In genomic region chr9:15137089-15137488, GRCh38 we compare ENCODE assay signal across 21 cellular contexts.
DNase-seq lines count a peak whose midpoint lies in the region; ATAC-seq, FAIRE-seq and TF ChIP-seq lines count a peak whose summit lies in the region.
"Had no signal": no experiment of that assay in that cellular context is flagged by ENCODE, and none has a peak within 500 bp of the region (broad histone marks: within the 10 kb centered on the region; RNA-seq: fewer than 3 reads in every experiment).

No MANE protein-coding gene starts in this region.

- no peak overlapping the region; the same call in 2 of the 3 replicates for H3K4me3 Mint-ChIP-seq in GM23338
- no peak overlapping the region for H3K4me3 Mint-ChIP-seq in activated CD8-positive, alpha-beta T cell treated with anti-CD3 and anti-CD28 coated beads, Interleukin-2, amount 10 ng/mL, durations not matched to agents 7 days and 5 days

- H3K27me3 ChIP-seq in GM23338 (ENCODE audit: insufficient read depth) (no peaks in the 10 kb centered on the region), Loucy (ENCODE audit: insufficient read depth, low read length, poor library complexity, severe bottlenecking) (no peaks in the 10 kb centered on the region), K562 (ENCODE audit: control insufficient read depth in 2 of 2, insufficient read depth in 2 of 2, low read length in 2 of 2) (no peaks in the 10 kb centered on the region), mesenchymal stem cell (ENCODE audit: control insufficient read depth in 1 of 2, insufficient read depth in 1 of 2, low read length in 2 of 2) (peaks cover 0 to 5% of the 10 kb centered on the region in 2 experiments)
- H3K27me3 ChIP-seq: BLaER1 treated with 17β-estradiol and CSF1 and Interleukin-3, amounts not matched to agents 10 nM and 100 nM; Peyer's patch had no signal

- intact Hi-C loops in K562 (cut with micrococcal nuclease): loop anchor here (10.0 kb wide), 2 partner anchors 292 to 672 kb away; no protein-coding TSS in a partner anchor

- H3K79me2 ChIP-seq in GM23338 (replicated peaks; ENCODE audit: insufficient read depth) (no peaks in the 10 kb centered on the region), Loucy (ENCODE audit: insufficient read depth, low read length) (no peaks in the 10 kb centered on the region), K562 (ENCODE audit: control insufficient read depth, insufficient read depth, low read length) (no peaks in the 10 kb centered on the region)

- H2AFZ ChIP-seq in GM23338: no peak overlapping the region
- H2AFZ ChIP-seq in Loucy (ENCODE audit: low read length): peak overlapping the region; percentile 87
- H2AFZ ChIP-seq in K562 (ENCODE audit: low read depth, low read length): peak overlapping the region; percentile 77
- no peak overlapping the region for H2AFZ ChIP-seq in mesenchymal stem cell (ENCODE audit: low read depth, low read length)

- H3K27me3 Mint-ChIP-seq in GM23338 (ENCODE audit: insufficient read depth, low read depth, poor library complexity): peaks cover 15% of the 10 kb centered on the region
- peaks cover 5% of the 10 kb centered on the region for H3K27me3 Mint-ChIP-seq in activated CD8-positive, alpha-beta T cell treated with anti-CD3 and anti-CD28 coated beads, Interleukin-2, amount 10 ng/mL, durations not matched to agents 7 days and 5 days (ENCODE audit: low read depth)

- DNase-seq in GM23338 (ENCODE audit: low spot score): no peak
- DNase-seq in K562 (ENCODE audit: extremely low read depth in 1 of 4, low spot score in 3 of 4): no peak
- no peak for DNase-seq in mesenchymal stem cell
- no peak for DNase-seq in activated CD8-positive, alpha-beta T cell treated with anti-CD3 and anti-CD28 coated beads, Interleukin-2, amount 10 ng/mL, durations not matched to agents 7 days and 5 days
- no peak for DNase-seq in DMS114 treated with DMSO at 0.1 percent for 48 hours (lab: John Stamatoyannopoulos, UW; ENCODE audit: unreplicated experiment)
- DNase-seq in activated naive CD4-positive, alpha-beta T cell treated with anti-CD3 and anti-CD28 coated beads, Interleukin-2, amount 50 U/mL, for 72 hours (ENCODE audit: low spot score in 2 of 2): no peak
- DNase-seq: CD8-positive, alpha-beta memory T cell; GDM1; HCEC 1CT; KG1; NCI-H1092; NCI-H1436 treated with DMSO at 0.1 percent for 48 hours; NCI-H2029; NCI-H345; NCI-H524 treated with DMSO at 0.1 percent for 48 hours; Peyer's patch had no signal

- H3K27ac ChIP-seq in GM23338 (ENCODE audit: low read depth) (peak overlapping the region; percentile 87), K562 (ENCODE audit: extremely low read depth, low read depth, low read length) (no peak overlapping the region; the same call in 2 of the 3 replicates), mesenchymal stem cell (ENCODE audit: low read length, poor library complexity, severe bottlenecking) (no peak overlapping the region)
- H3K27ac ChIP-seq: A549; BLaER1 treated with 17β-estradiol and CSF1 and Interleukin-3, amounts not matched to agents 10 nM and 100 nM; Peyer's patch had no signal

- TF ChIP-seq EP300 in K562 (IDR thresholded peaks at IDR 0.05; ENCODE audit: low read length): no peak

- BruUV-seq in K562 (replicated peaks; lab: Mats Ljungman, UMichigan): no TSS peak

- H3K9me2 ChIP-seq in GM23338 (ENCODE audit: insufficient read depth) (peaks cover 6% of the 10 kb centered on the region; the same call in 1 of the 2 replicates), Loucy (replicated peaks; ENCODE audit: low read depth, low read length) (no peaks in the 10 kb centered on the region)

- H3K9ac ChIP-seq in Loucy (ENCODE audit: low read depth, low read length, poor library complexity, severe bottlenecking) (no peak overlapping the region), K562 (ENCODE audit: insufficient read depth in 1 of 2, low read depth in 2 of 2, low read length in 2 of 2) (no peak overlapping the region), mesenchymal stem cell (ENCODE audit: low read length) (no peak overlapping the region)
- H3K9ac ChIP-seq: BLaER1 treated with 17β-estradiol and CSF1 and Interleukin-3, amounts not matched to agents 10 nM and 100 nM had no signal

- H4K91ac ChIP-seq in mesenchymal stem cell (ENCODE audit: low read length): no peak overlapping the region

- in situ Hi-C loops in K562 (cut with MboI): loop anchor here (25.0 kb wide), 2 partner anchors 475 to 700 kb away; no protein-coding TSS in a partner anchor

- no peak overlapping the region for H3K14ac ChIP-seq in mesenchymal stem cell (ENCODE audit: low read length in 2 of 2)

- H2BK12ac ChIP-seq in mesenchymal stem cell (ENCODE audit: low read length in 2 of 2): peak overlapping the region in 1 of 2 experiments; percentile 11

- no peak for FAIRE-seq in K562 (lab: Jason Lieb, UNC)
- FAIRE-seq: A549, HepG2 had no signal

- H3K18ac ChIP-seq in mesenchymal stem cell (ENCODE audit: low read depth in 1 of 2, low read length in 2 of 2): no peak overlapping the region

- no peaks in the 10 kb centered on the region for H3K9me3 ChIP-seq in Loucy (ENCODE audit: insufficient read depth, low read depth, low read length)
- H3K9me3 ChIP-seq in K562 (replicated peaks; ENCODE audit: control insufficient read depth, insufficient read depth, low read depth, low read length): no peaks in the 10 kb centered on the region
- H3K9me3 ChIP-seq in mesenchymal stem cell (ENCODE audit: control insufficient read depth, low read length): no peaks in the 10 kb centered on the region
- H3K9me3 ChIP-seq: A549; BLaER1 treated with 17β-estradiol and CSF1 and Interleukin-3, amounts not matched to agents 10 nM and 100 nM; Peyer's patch had no signal

- H3K9me3 Mint-ChIP-seq in GM23338: peaks cover 17% of the 10 kb centered on the region
- H3K9me3 Mint-ChIP-seq in activated CD8-positive, alpha-beta T cell treated with anti-CD3 and anti-CD28 coated beads, Interleukin-2, amount 10 ng/mL, durations not matched to agents 7 days and 5 days (ENCODE audit: insufficient read depth): no peaks in the 10 kb centered on the region
- no peaks in the 10 kb centered on the region for H3K9me3 Mint-ChIP-seq in activated naive CD4-positive, alpha-beta T cell treated with anti-CD3 and anti-CD28 coated beads, Interleukin-2, amount 50 U/mL, for 72 hours
- H3K9me3 Mint-ChIP-seq: CD8-positive, alpha-beta memory T cell had no signal

- peak overlapping the region; percentile 72 for H4K8ac ChIP-seq in mesenchymal stem cell (ENCODE audit: low read length)

- no peaks in the 10 kb centered on the region for H3K36me3 ChIP-seq in GM23338 (ENCODE audit: insufficient read depth)
- H3K36me3 ChIP-seq in Loucy (ENCODE audit: insufficient read depth, low read length): no peaks in the 10 kb centered on the region
- H3K36me3 ChIP-seq in K562 (ENCODE audit: control insufficient read depth, insufficient read depth, low read length): no peaks in the 10 kb centered on the region
- no peaks in the 10 kb centered on the region for H3K36me3 ChIP-seq in mesenchymal stem cell (ENCODE audit: control insufficient read depth in 1 of 2, insufficient read depth in 2 of 2, low read depth in 1 of 2, low read length in 2 of 2)
- H3K36me3 ChIP-seq: BLaER1 treated with 17β-estradiol and CSF1 and Interleukin-3, amounts not matched to agents 10 nM and 100 nM; Peyer's patch had no signal

- no peak overlapping the region for H2BK5ac ChIP-seq in mesenchymal stem cell (ENCODE audit: low read depth, low read length, poor library complexity, severe bottlenecking)

- POLR2A ChIA-PET in K562 (lab: Yijun Ruan, JAX): no interaction called here
- POLR2A ChIA-PET in activated CD8-positive, alpha-beta T cell treated with anti-CD3 and anti-CD28 coated beads, Interleukin-2, amount 10 ng/mL, durations not matched to agents 7 days and 5 days (lab: Charles Lee): no interaction called here

- H2BK120ac ChIP-seq in mesenchymal stem cell (ENCODE audit: low read depth, low read length): no peak overlapping the region

- no peak for ATAC-seq in GM23338
- no peak; the same call in 2 of the 3 replicates for ATAC-seq in K562
- ATAC-seq in activated CD8-positive, alpha-beta T cell treated with anti-CD3 and anti-CD28 coated beads, Interleukin-2, amount 10 ng/mL, durations not matched to agents 7 days and 5 days: no peak
- ATAC-seq in activated naive CD4-positive, alpha-beta T cell treated with anti-CD3 and anti-CD28 coated beads, Interleukin-2, amount 50 U/mL, for 72 hours: no peak
- ATAC-seq in GM18870 (IDR thresholded peaks at IDR 0.05; ENCODE audit: unreplicated experiment): no peak
- ATAC-seq: A549, HepG2 had no signal

- peak overlapping the region in 1 of 2 experiments; percentile 47 for H3K4ac ChIP-seq in mesenchymal stem cell (ENCODE audit: low read depth in 1 of 2, low read length in 2 of 2)

- H3K23ac ChIP-seq in mesenchymal stem cell (ENCODE audit: low read length in 2 of 2): no peak overlapping the region

- peaks cover 10% of the 10 kb centered on the region; the same call in 1 of the 2 replicates for H3F3A ChIP-seq in GM23338 (replicated peaks; ENCODE audit: low read depth)
- no peaks in the 10 kb centered on the region for H3F3A ChIP-seq in Loucy (ENCODE audit: low read depth)

- H3K27ac Mint-ChIP-seq in GM23338: peak overlapping the region; percentile 97
- no peak overlapping the region for H3K27ac Mint-ChIP-seq in activated CD8-positive, alpha-beta T cell treated with anti-CD3 and anti-CD28 coated beads, Interleukin-2, amount 10 ng/mL, durations not matched to agents 7 days and 5 days
- H3K27ac Mint-ChIP-seq in activated naive CD4-positive, alpha-beta T cell treated with anti-CD3 and anti-CD28 coated beads, Interleukin-2, amount 50 U/mL, for 72 hours: no peak overlapping the region

- H3K4me3 ChIP-seq in GM23338 (no peak overlapping the region), Loucy (ENCODE audit: low read length, poor library complexity, severe bottlenecking) (no peak overlapping the region), K562 (no peak overlapping the region), mesenchymal stem cell (ENCODE audit: insufficient read depth in 1 of 2, low read depth in 1 of 2, low read length in 2 of 2) (no peak overlapping the region)
- H3K4me3 ChIP-seq: A549; BLaER1 treated with 17β-estradiol and CSF1 and Interleukin-3, amounts not matched to agents 10 nM and 100 nM; Peyer's patch had no signal

- H2BK15ac ChIP-seq in mesenchymal stem cell (ENCODE audit: low read depth, poor library complexity, severe bottlenecking): no peak overlapping the region

- H4K20me1 ChIP-seq in GM23338 (replicated peaks; ENCODE audit: insufficient read depth) (no peaks in the 10 kb centered on the region), Loucy (ENCODE audit: insufficient read depth, low read length, poor library complexity, severe bottlenecking) (no peaks in the 10 kb centered on the region), K562 (replicated peaks; ENCODE audit: control insufficient read depth, insufficient read depth, low read length) (no peaks in the 10 kb centered on the region)
- H4K20me1 ChIP-seq: BLaER1 treated with 17β-estradiol and CSF1 and Interleukin-3, amounts not matched to agents 10 nM and 100 nM had no signal

- peaks cover 18% of the 10 kb centered on the region for H3K36me3 Mint-ChIP-seq in GM23338 (ENCODE audit: low read depth)
- H3K36me3 Mint-ChIP-seq in activated CD8-positive, alpha-beta T cell treated with anti-CD3 and anti-CD28 coated beads, Interleukin-2, amount 10 ng/mL, durations not matched to agents 7 days and 5 days (ENCODE audit: low read depth): no peaks in the 10 kb centered on the region
- H3K36me3 Mint-ChIP-seq in activated naive CD4-positive, alpha-beta T cell treated with anti-CD3 and anti-CD28 coated beads, Interleukin-2, amount 50 U/mL, for 72 hours: no peaks in the 10 kb centered on the region
- H3K36me3 Mint-ChIP-seq: CD8-positive, alpha-beta memory T cell had no signal

- no peaks in the 10 kb centered on the region for H3K79me1 ChIP-seq in mesenchymal stem cell (replicated peaks; ENCODE audit: low read length, poor library complexity, severe bottlenecking)

- TF ChIP-seq RAD21 in K562 (CRISPR knock-in tag; conservative IDR thresholded peaks at IDR 0.05 in 1 of 2, IDR thresholded peaks at IDR 0.05 in 1 of 2): no peak

- no peaks in the 10 kb centered on the region for H3K9me1 ChIP-seq in K562 (ENCODE audit: control insufficient read depth, insufficient read depth, low read length)

- no peak for TF ChIP-seq CTCF in GM23338 (conservative IDR thresholded peaks at IDR 0.05; ENCODE audit: low read depth in 2 of 2)
- TF ChIP-seq CTCF in Loucy (conservative IDR thresholded peaks at IDR 0.05; ENCODE audit: low read length): no peak
- no peak for TF ChIP-seq CTCF in K562 (IDR thresholded peaks at IDR 0.05 in 2 of 3, conservative IDR thresholded peaks at IDR 0.05 in 1 of 3; ENCODE audit: insufficient read depth in 2 of 3, low read depth in 1 of 3, low read length in 3 of 3)

- TF ChIP-seq POLR2A in K562 (conservative IDR thresholded peaks at IDR 0.05): no peak

- peaks cover 37% of the 10 kb centered on the region for H3K4me1 Mint-ChIP-seq in GM23338
- H3K4me1 Mint-ChIP-seq in activated CD8-positive, alpha-beta T cell treated with anti-CD3 and anti-CD28 coated beads, Interleukin-2, amount 10 ng/mL, durations not matched to agents 7 days and 5 days (ENCODE audit: low read depth): peaks cover 12% of the 10 kb centered on the region

- H3K4me2 ChIP-seq in GM23338: no peak overlapping the region
- no peak overlapping the region for H3K4me2 ChIP-seq in Loucy (ENCODE audit: low read depth, low read length, poor library complexity, severe bottlenecking)
- no peak overlapping the region for H3K4me2 ChIP-seq in K562 (ENCODE audit: insufficient read depth, low read length)
- no peak overlapping the region for H3K4me2 ChIP-seq in mesenchymal stem cell (ENCODE audit: low read length, poor library complexity, severe bottlenecking)
- H3K4me2 ChIP-seq: A549; BLaER1 treated with 17β-estradiol and CSF1 and Interleukin-3, amounts not matched to agents 10 nM and 100 nM had no signal

- no peak overlapping the region for H2AK5ac ChIP-seq in mesenchymal stem cell (ENCODE audit: low read length, severe bottlenecking)

- WGBS in K562 (ENCODE audit: insufficient coverage, low coverage, missing lambda C conversion rate): 25% methylated on average over 2 of the region's 2 CpGs
- WGBS in mesenchymal stem cell: 67% methylated on average over 1 of the region's 2 CpGs

- peaks cover 25% of the 10 kb centered on the region for H3K4me1 ChIP-seq in GM23338 (ENCODE audit: insufficient read depth)
- peaks cover 11% of the 10 kb centered on the region for H3K4me1 ChIP-seq in Loucy (ENCODE audit: insufficient read depth, low read length, poor library complexity, severe bottlenecking)
- H3K4me1 ChIP-seq in K562 (replicated peaks in 1 of 2; ENCODE audit: control insufficient read depth in 2 of 2, insufficient read depth in 2 of 2, low read length in 2 of 2): no peaks in the 10 kb centered on the region; a peak in 1 of 5 replicates
- peaks cover 2% of the 10 kb centered on the region for H3K4me1 ChIP-seq in mesenchymal stem cell (ENCODE audit: control insufficient read depth, insufficient read depth, low read depth, low read length)
- H3K4me1 ChIP-seq: A549 had no signal

- CTCF ChIA-PET in K562 (lab: Yijun Ruan, JAX; ENCODE audit: low intra/inter-chr PET ratio): no interaction called here
- CTCF ChIA-PET in activated CD8-positive, alpha-beta T cell treated with anti-CD3 and anti-CD28 coated beads, Interleukin-2, amount 10 ng/mL, durations not matched to agents 7 days and 5 days (lab: Charles Lee): interaction anchor here (5.4 kb wide), 1 partner anchor 34 kb away, joined by 89 read pairs; no protein-coding TSS in a partner anchor

Comparison
In these comparisons a context has a peak if more than half of its experiments do, and no peak if none do; other contexts are left out.
1. H2AFZ ChIP-seq: peak in Loucy (single experiment) and K562 (single experiment); none in GM23338 (single experiment) and mesenchymal stem cell (single experiment).